ENCODE assay signal across 10 cellular contexts in the genomic region with DNA sequence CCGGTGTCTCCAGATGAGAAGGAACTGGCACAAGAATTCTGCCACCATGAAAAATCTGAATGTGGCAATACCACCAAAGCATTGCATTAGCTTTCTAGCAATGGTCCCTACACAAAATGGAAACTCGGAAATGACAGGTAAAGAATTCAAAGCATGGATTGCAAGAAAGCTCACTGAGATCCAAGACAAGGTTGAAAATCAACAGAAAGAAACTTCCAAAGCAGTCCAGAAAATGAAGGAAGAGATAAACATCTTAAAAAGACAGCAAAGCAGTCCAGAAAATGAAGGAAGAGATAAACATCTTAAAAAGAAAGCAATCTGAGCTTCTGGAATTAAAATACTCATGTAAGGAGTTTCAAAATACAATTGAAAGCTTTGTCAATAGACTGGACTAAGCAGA. TPM values are rescaled to one million over a fixed set of nuclear protein-coding genes. Genes with fewer than 3 reads are reported as not detected.
"Had no signal": no experiment of that assay in that cellular context is flagged by ENCODE, and none has a peak within 500 bp of the region (broad histone marks: within the 10 kb centered on the region; RNA-seq: fewer than 3 reads in every experiment).

No MANE protein-coding gene starts in this region.

- H3K27ac Mint-ChIP-seq: IgD-negative memory B cell had no signal

- H3K4me3 ChIP-seq: K562 had no signal

- FAIRE-seq: HepG2, HTR-8/SVneo, K562 had no signal

- H3K4me1 Mint-ChIP-seq: IgD-negative memory B cell had no signal

- H3K27me3 Mint-ChIP-seq: IgD-negative memory B cell had no signal

- ATAC-seq: HepG2, K562 had no signal

- H3K36me3 Mint-ChIP-seq: IgD-negative memory B cell had no signal

- DNase-seq: IMR-90, KBM-7, KG1 had no signal

- H3K27ac ChIP-seq: HL-60 had no signal

RNA-seq across cellular contexts. Expression of a gene that starts 16.8 kb away (rescaled TPM):
- total RNA-seq: HepG2, HT-29, HT1080, IMR-90, K562 had no signal

RNA-seq across cellular contexts. Expression of a gene that starts 46.8 kb away (rescaled TPM):
- total RNA-seq: K562 had no signal
